Comparison of ENCODE assay signal across 14 cellular contexts in genomic region chr13:23372264-23372905, GRCh38.
DNase-seq lines count a peak whose midpoint lies in the region; ATAC-seq, FAIRE-seq and TF ChIP-seq lines count a peak whose summit lies in the region.
"Had no signal": no experiment of that assay in that cellular context is flagged by ENCODE, and none has a peak within 500 bp of the region (broad histone marks: within the 10 kb centered on the region; RNA-seq: fewer than 3 reads in every experiment).

No MANE protein-coding gene starts in this region.

- H3K4me1 Mint-ChIP-seq in stimulated activated naive CD8-positive, alpha-beta T cell treated with anti-CD3 and anti-CD28 coated beads, Interleukin-15, Interleukin-2, amounts not matched to agents 100 ng/mL and 50 ng/mL, for 24 hours (ENCODE audit: low read depth): peaks cover 44% of the 10 kb centered on the region

- no peaks in the 10 kb centered on the region for H3K9me3 Mint-ChIP-seq in stimulated activated naive CD8-positive, alpha-beta T cell treated with anti-CD3 and anti-CD28 coated beads, Interleukin-15, Interleukin-2, amounts not matched to agents 100 ng/mL and 50 ng/mL, for 24 hours

- TF ChIP-seq CTCF in coronary artery (IDR thresholded peaks at IDR 0.05): no peak

- H3K27ac ChIP-seq in coronary artery: peak overlapping the region in 1 of 2 donors; percentile 60
- H3K27ac ChIP-seq: adrenal gland had no signal

- no peak for DNase-seq in stimulated activated naive CD8-positive, alpha-beta T cell treated with anti-CD3 and anti-CD28 coated beads, Interleukin-15, Interleukin-2, amounts not matched to agents 100 U/mL and 50 U/mL, for 24 hours
- DNase-seq in RCC 7860 (ENCODE audit: low spot score) (peak; percentile 45), coronary artery (ENCODE audit: low spot score) (no peak), NCI-H1930 (lab: John Stamatoyannopoulos, UW) (no peak), left colon (no peak)
- no peak for DNase-seq in activated CD8-positive, alpha-beta memory T cell treated with anti-CD3 and anti-CD28 coated beads, Interleukin-2, amount 50 U/mL, for 4 hours
- DNase-seq: NCI-H526 treated with DMSO at 0.1 percent for 48 hours; occipital lobe; stimulated activated CD4-positive, alpha-beta T cell treated with anti-CD3 and anti-CD28 coated beads, Interleukin-4, amount 100 ng/mL, for 4 hours; T1000 had no signal

- peaks cover 55% of the 10 kb centered on the region for H3K36me3 Mint-ChIP-seq in stimulated activated naive CD8-positive, alpha-beta T cell treated with anti-CD3 and anti-CD28 coated beads, Interleukin-15, Interleukin-2, amounts not matched to agents 100 ng/mL and 50 ng/mL, for 24 hours (ENCODE audit: low read depth)

- ATAC-seq in stimulated activated naive CD8-positive, alpha-beta T cell treated with anti-CD3 and anti-CD28 coated beads, Interleukin-15, Interleukin-2, amounts not matched to agents 100 U/mL and 50 U/mL, for 24 hours: no peak
- ATAC-seq in HG02798 (IDR thresholded peaks at IDR 0.05; ENCODE audit: poor library complexity, unreplicated experiment): no peak
- ATAC-seq in left colon: no peak

- FAIRE-seq in RCC 7860 (lab: Jason Lieb, UNC): no peak

- peak overlapping the region; percentile 91 for H3K4me3 ChIP-seq in coronary artery
- H3K4me3 ChIP-seq: adrenal gland had no signal

- intact Hi-C loops in left colon (cut with DNase I, micrococcal nuclease): no loop called here

- H3K4me3 Mint-ChIP-seq in stimulated activated naive CD8-positive, alpha-beta T cell treated with anti-CD3 and anti-CD28 coated beads, Interleukin-15, Interleukin-2, amounts not matched to agents 100 ng/mL and 50 ng/mL, for 24 hours: peak overlapping the region; percentile 71
- H3K4me3 Mint-ChIP-seq: CD14-positive monocyte had no signal

- H3K27ac Mint-ChIP-seq in stimulated activated naive CD8-positive, alpha-beta T cell treated with anti-CD3 and anti-CD28 coated beads, Interleukin-15, Interleukin-2, amounts not matched to agents 100 ng/mL and 50 ng/mL, for 24 hours: peak overlapping the region; percentile 15

- H3K27me3 Mint-ChIP-seq in stimulated activated naive CD8-positive, alpha-beta T cell treated with anti-CD3 and anti-CD28 coated beads, Interleukin-15, Interleukin-2, amounts not matched to agents 100 ng/mL and 50 ng/mL, for 24 hours: no peaks in the 10 kb centered on the region
